ENCODE assay signal across 1 cellular context in genomic region chr6:3361312-3362037, GRCh38.
A peak's percentile ranks its signal among the peaks of the same experiment; 100 is the strongest.
TF ChIP-seq lines count a peak whose summit lies in the region.

No MANE protein-coding gene starts in this region.

TF ChIP-seq in HepG2, 621 proteins besides CTCF, POLR2A, EP300 and RAD21 (continued from another document and continues in another):
- TF ChIP-seq ARID3A (IDR thresholded peaks at IDR 0.05; ENCODE audit: low read depth, low read length): no peak
- TF ChIP-seq, protein P1, sequence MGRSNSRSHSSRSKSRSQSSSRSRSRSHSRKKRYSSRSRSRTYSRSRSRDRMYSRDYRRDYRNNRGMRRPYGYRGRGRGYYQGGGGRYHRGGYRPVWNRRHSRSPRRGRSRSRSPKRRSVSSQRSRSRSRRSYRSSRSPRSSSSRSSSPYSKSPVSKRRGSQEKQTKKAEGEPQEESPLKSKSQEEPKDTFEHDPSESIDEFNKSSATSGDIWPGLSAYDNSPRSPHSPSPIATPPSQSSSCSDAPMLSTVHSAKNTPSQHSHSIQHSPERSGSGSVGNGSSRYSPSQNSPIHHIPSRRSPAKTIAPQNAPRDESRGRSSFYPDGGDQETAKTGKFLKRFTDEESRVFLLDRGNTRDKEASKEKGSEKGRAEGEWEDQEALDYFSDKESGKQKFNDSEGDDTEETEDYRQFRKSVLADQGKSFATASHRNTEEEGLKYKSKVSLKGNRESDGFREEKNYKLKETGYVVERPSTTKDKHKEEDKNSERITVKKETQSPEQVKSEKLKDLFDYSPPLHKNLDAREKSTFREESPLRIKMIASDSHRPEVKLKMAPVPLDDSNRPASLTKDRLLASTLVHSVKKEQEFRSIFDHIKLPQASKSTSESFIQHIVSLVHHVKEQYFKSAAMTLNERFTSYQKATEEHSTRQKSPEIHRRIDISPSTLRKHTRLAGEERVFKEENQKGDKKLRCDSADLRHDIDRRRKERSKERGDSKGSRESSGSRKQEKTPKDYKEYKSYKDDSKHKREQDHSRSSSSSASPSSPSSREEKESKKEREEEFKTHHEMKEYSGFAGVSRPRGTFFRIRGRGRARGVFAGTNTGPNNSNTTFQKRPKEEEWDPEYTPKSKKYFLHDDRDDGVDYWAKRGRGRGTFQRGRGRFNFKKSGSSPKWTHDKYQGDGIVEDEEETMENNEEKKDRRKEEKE (IDR thresholded peaks at IDR 0.05): no peak
- no peak for TF ChIP-seq ZNF839 (CRISPR knock-in tag; IDR thresholded peaks at IDR 0.05; ENCODE audit: borderline replicate concordance)
- TF ChIP-seq PRDM15 (CRISPR knock-in tag; IDR thresholded peaks at IDR 0.05): no peak
- no peak for TF ChIP-seq TEF (CRISPR knock-in tag; IDR thresholded peaks at IDR 0.05)
- no peak for TF ChIP-seq PHF5A (CRISPR knock-in tag; IDR thresholded peaks at IDR 0.05; ENCODE audit: low read depth, unreplicated experiment)
- no peak for TF ChIP-seq ZNF562 (CRISPR knock-in tag; IDR thresholded peaks at IDR 0.05; ENCODE audit: borderline replicate concordance)
- TF ChIP-seq TEAD2 (CRISPR knock-in tag; IDR thresholded peaks at IDR 0.05): no peak
- TF ChIP-seq HMG20B (CRISPR knock-in tag; conservative IDR thresholded peaks at IDR 0.05): no peak
- TF ChIP-seq PRPF4 (IDR thresholded peaks at IDR 0.05; ENCODE audit: low read depth, low read length, poor library complexity, severe bottlenecking): no peak
- no peak for TF ChIP-seq ELF1 (CRISPR knock-in tag; IDR thresholded peaks at IDR 0.05)
- TF ChIP-seq GTF3A (CRISPR knock-in tag; conservative IDR thresholded peaks at IDR 0.05): no peak
- no peak for TF ChIP-seq NR0B2 (CRISPR knock-in tag; IDR thresholded peaks at IDR 0.05)
- no peak for TF ChIP-seq NFATC3 (CRISPR knock-in tag; IDR thresholded peaks at IDR 0.05)
- no peak for TF ChIP-seq GZF1 (CRISPR knock-in tag; IDR thresholded peaks at IDR 0.05)
- no peak for TF ChIP-seq JUNB (CRISPR knock-in tag; IDR thresholded peaks at IDR 0.05; ENCODE audit: borderline replicate concordance)
- TF ChIP-seq ZNF614 (CRISPR knock-in tag; IDR thresholded peaks at IDR 0.05; ENCODE audit: borderline replicate concordance): no peak
- peak; percentile 68; the same call in 1 of the 2 replicates for TF ChIP-seq MTA1 (CRISPR knock-in tag; IDR thresholded peaks at IDR 0.05; ENCODE audit: borderline replicate concordance)
- no peak for TF ChIP-seq ATF7 (IDR thresholded peaks at IDR 0.05)
- TF ChIP-seq ATF7 (CRISPR knock-in tag; IDR thresholded peaks at IDR 0.05): no peak
- 0 out of 2 replicates have a peak, but pooled peaks have one; percentile 41 for TF ChIP-seq HMG20A (CRISPR knock-in tag; IDR thresholded peaks at IDR 0.05; ENCODE audit: borderline replicate concordance)
- no peak for TF ChIP-seq ZNF253 (CRISPR knock-in tag; IDR thresholded peaks at IDR 0.05; ENCODE audit: borderline replicate concordance)
- TF ChIP-seq, protein P2, sequence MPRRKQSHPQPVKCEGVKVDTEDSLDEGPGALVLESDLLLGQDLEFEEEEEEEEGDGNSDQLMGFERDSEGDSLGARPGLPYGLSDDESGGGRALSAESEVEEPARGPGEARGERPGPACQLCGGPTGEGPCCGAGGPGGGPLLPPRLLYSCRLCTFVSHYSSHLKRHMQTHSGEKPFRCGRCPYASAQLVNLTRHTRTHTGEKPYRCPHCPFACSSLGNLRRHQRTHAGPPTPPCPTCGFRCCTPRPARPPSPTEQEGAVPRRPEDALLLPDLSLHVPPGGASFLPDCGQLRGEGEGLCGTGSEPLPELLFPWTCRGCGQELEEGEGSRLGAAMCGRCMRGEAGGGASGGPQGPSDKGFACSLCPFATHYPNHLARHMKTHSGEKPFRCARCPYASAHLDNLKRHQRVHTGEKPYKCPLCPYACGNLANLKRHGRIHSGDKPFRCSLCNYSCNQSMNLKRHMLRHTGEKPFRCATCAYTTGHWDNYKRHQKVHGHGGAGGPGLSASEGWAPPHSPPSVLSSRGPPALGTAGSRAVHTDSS (CRISPR knock-in tag; conservative IDR thresholded peaks at IDR 0.05): no peak
- no peak for TF ChIP-seq ZNF713 (CRISPR knock-in tag; IDR thresholded peaks at IDR 0.05)
- TF ChIP-seq ATF1 (CRISPR knock-in tag; IDR thresholded peaks at IDR 0.05): no peak
- no peak for TF ChIP-seq ZNF720 (CRISPR knock-in tag; IDR thresholded peaks at IDR 0.05)
- TF ChIP-seq NKX3-1 (CRISPR knock-in tag; IDR thresholded peaks at IDR 0.05): no peak
- no peak for TF ChIP-seq KMT2B (CRISPR knock-in tag; IDR thresholded peaks at IDR 0.05)
- TF ChIP-seq NR1H2 (CRISPR knock-in tag; IDR thresholded peaks at IDR 0.05; ENCODE audit: borderline replicate concordance, low read depth): no peak
- TF ChIP-seq THAP7 (CRISPR knock-in tag; IDR thresholded peaks at IDR 0.05): no peak
- TF ChIP-seq THAP11 (CRISPR knock-in tag; IDR thresholded peaks at IDR 0.05): no peak
- TF ChIP-seq CBX5 (CRISPR knock-in tag; IDR thresholded peaks at IDR 0.05; ENCODE audit: borderline replicate concordance): no peak
- TF ChIP-seq ZNF652 (CRISPR knock-in tag; IDR thresholded peaks at IDR 0.05; ENCODE audit: borderline replicate concordance, low read depth): no peak
- no peak for TF ChIP-seq ZSCAN22 (CRISPR knock-in tag; IDR thresholded peaks at IDR 0.05)
- no peak for TF ChIP-seq RFXANK (CRISPR knock-in tag; IDR thresholded peaks at IDR 0.05)
- no peak for TF ChIP-seq TCF7L2 (IDR thresholded peaks at IDR 0.05; ENCODE audit: low read depth, low read length)
- no peak for TF ChIP-seq ZFP37 (CRISPR knock-in tag; IDR thresholded peaks at IDR 0.05; ENCODE audit: borderline replicate concordance)
- TF ChIP-seq TOE1 (CRISPR knock-in tag; IDR thresholded peaks at IDR 0.05): no peak
- no peak for TF ChIP-seq ZNF747 (CRISPR knock-in tag; IDR thresholded peaks at IDR 0.05; ENCODE audit: borderline replicate concordance)
- no peak for TF ChIP-seq MAFG (CRISPR knock-in tag; IDR thresholded peaks at IDR 0.05)
- TF ChIP-seq SP140L (CRISPR knock-in tag; IDR thresholded peaks at IDR 0.05; ENCODE audit: borderline replicate concordance): no peak
- TF ChIP-seq ZNF124 (CRISPR knock-in tag; IDR thresholded peaks at IDR 0.05): no peak
- no peak for TF ChIP-seq ZNF75D (CRISPR knock-in tag; IDR thresholded peaks at IDR 0.05; ENCODE audit: borderline replicate concordance)
- no peak for TF ChIP-seq XBP1 (CRISPR knock-in tag; IDR thresholded peaks at IDR 0.05)
- TF ChIP-seq, protein P3, sequence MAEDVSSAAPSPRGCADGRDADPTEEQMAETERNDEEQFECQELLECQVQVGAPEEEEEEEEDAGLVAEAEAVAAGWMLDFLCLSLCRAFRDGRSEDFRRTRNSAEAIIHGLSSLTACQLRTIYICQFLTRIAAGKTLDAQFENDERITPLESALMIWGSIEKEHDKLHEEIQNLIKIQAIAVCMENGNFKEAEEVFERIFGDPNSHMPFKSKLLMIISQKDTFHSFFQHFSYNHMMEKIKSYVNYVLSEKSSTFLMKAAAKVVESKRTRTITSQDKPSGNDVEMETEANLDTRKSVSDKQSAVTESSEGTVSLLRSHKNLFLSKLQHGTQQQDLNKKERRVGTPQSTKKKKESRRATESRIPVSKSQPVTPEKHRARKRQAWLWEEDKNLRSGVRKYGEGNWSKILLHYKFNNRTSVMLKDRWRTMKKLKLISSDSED (CRISPR knock-in tag; IDR thresholded peaks at IDR 0.05): no peak
- TF ChIP-seq ZZZ3 (CRISPR knock-in tag; IDR thresholded peaks at IDR 0.05; ENCODE audit: borderline replicate concordance): no peak
- no peak for TF ChIP-seq ZNF343 (CRISPR knock-in tag; IDR thresholded peaks at IDR 0.05)
- peak; percentile 52; the same call in 1 of the 2 replicates for TF ChIP-seq ZSCAN25 (CRISPR knock-in tag; IDR thresholded peaks at IDR 0.05)
- TF ChIP-seq HMGA1 (CRISPR knock-in tag; conservative IDR thresholded peaks at IDR 0.05): no peak
- TF ChIP-seq SATB2 (CRISPR knock-in tag; IDR thresholded peaks at IDR 0.05): no peak
- no peak for TF ChIP-seq ZNF446 (CRISPR knock-in tag; IDR thresholded peaks at IDR 0.05)
- no peak for TF ChIP-seq ZNF678 (CRISPR knock-in tag; IDR thresholded peaks at IDR 0.05)
- TF ChIP-seq ZNF326 (CRISPR knock-in tag; IDR thresholded peaks at IDR 0.05; ENCODE audit: borderline replicate concordance): no peak
- TF ChIP-seq, protein P4, sequence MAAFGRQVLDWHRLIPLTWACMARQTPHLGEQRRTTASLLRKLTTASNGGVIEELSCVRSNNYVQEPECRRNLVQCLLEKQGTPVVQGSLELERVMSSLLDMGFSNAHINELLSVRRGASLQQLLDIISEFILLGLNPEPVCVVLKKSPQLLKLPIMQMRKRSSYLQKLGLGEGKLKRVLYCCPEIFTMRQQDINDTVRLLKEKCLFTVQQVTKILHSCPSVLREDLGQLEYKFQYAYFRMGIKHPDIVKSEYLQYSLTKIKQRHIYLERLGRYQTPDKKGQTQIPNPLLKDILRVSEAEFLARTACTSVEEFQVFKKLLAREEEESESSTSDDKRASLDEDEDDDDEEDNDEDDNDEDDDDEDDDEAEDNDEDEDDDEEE (CRISPR knock-in tag; IDR thresholded peaks at IDR 0.05): no peak
- TF ChIP-seq SRF (IDR thresholded peaks at IDR 0.05; ENCODE audit: low read depth, low read length): no peak
- TF ChIP-seq, protein P5, sequence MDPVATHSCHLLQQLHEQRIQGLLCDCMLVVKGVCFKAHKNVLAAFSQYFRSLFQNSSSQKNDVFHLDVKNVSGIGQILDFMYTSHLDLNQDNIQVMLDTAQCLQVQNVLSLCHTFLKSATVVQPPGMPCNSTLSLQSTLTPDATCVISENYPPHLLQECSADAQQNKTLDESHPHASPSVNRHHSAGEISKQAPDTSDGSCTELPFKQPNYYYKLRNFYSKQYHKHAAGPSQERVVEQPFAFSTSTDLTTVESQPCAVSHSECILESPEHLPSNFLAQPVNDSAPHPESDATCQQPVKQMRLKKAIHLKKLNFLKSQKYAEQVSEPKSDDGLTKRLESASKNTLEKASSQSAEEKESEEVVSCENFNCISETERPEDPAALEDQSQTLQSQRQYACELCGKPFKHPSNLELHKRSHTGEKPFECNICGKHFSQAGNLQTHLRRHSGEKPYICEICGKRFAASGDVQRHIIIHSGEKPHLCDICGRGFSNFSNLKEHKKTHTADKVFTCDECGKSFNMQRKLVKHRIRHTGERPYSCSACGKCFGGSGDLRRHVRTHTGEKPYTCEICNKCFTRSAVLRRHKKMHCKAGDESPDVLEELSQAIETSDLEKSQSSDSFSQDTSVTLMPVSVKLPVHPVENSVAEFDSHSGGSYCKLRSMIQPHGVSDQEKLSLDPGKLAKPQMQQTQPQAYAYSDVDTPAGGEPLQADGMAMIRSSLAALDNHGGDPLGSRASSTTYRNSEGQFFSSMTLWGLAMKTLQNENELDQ (CRISPR knock-in tag; IDR thresholded peaks at IDR 0.05; ENCODE audit: borderline replicate concordance): no peak
- no peak for TF ChIP-seq FOXK1 (CRISPR knock-in tag; IDR thresholded peaks at IDR 0.05; ENCODE audit: borderline replicate concordance, low read depth)
- no peak for TF ChIP-seq ZNF44 (CRISPR knock-in tag; IDR thresholded peaks at IDR 0.05)
- no peak for TF ChIP-seq SP1 (IDR thresholded peaks at IDR 0.05)
- TF ChIP-seq SP1 (CRISPR knock-in tag; IDR thresholded peaks at IDR 0.05): no peak
